ENCODE assay signal across 8 cellular contexts in genomic region chr17:75896360-75897075, GRCh38. TPM values are rescaled to one million over a fixed set of nuclear protein-coding genes. Genes with fewer than 3 reads are reported as not detected.
A peak's percentile ranks its signal among the peaks of the same experiment; 100 is the strongest.
DNase-seq lines count a peak whose midpoint lies in the region; ATAC-seq and TF ChIP-seq lines count a peak whose summit lies in the region.

TSS of gene TRIM65 (minus strand) at chr17:75896951. CDS start at chr17:75896937, 14 bp downstream.

- DNase-seq in GM19240 (ENCODE audit: insufficient read length, low spot score), result peak; percentile 71
- DNase-seq in PC-3, result peak; percentile 91
- DNase-seq in activated T-cell treated with anti-CD3 and anti-CD28 coated beads, Interleukin-2, amount 50 U/mL, for 24 hours, result peak; percentile 93
- peak; percentile 86 for DNase-seq in myocyte (ENCODE audit: low read depth)
- DNase-seq in stimulated activated CD8-positive, alpha-beta memory T cell treated with anti-CD3 and anti-CD28 coated beads, Interleukin-7, amount 100 ng/mL, for 48 hours (ENCODE audit: extremely low read depth in 1 of 2, low read depth in 1 of 2), result peak; percentile 72 to 73

- no peaks in the 10 kb centered on the region for H3K9me3 Mint-ChIP-seq in activated T-cell treated with anti-CD3 and anti-CD28 coated beads, Interleukin-2, amount 50 U/mL, for 24 hours

- H3K4me3 Mint-ChIP-seq in activated T-cell treated with anti-CD3 and anti-CD28 coated beads, Interleukin-2, amount 50 U/mL, for 24 hours, result peak within 1 kb of the TSS; percentile 84

- H3K9me3 ChIP-seq in PC-3 (ENCODE audit: low read length), result no peaks in the 10 kb centered on the region

- H4K20me1 ChIP-seq in PC-3 (ENCODE audit: low read length), result no peaks in the 10 kb centered on the region

- H2AFZ ChIP-seq in PC-3 (ENCODE audit: low read length), result peak within 1 kb of the TSS; percentile 40

- intact Hi-C loops in PC-3 (cut with micrococcal nuclease), result loop anchor here (1.0 to 5.0 kb wide), 3 partner anchors 18 to 114 kb away; partner anchors contain the start of genes TRIM47, UNK and WBP2

- peaks cover 25% of the 10 kb centered on the region for H3K4me1 Mint-ChIP-seq in activated T-cell treated with anti-CD3 and anti-CD28 coated beads, Interleukin-2, amount 50 U/mL, for 24 hours (ENCODE audit: low read depth)

- peaks cover 75% of the 10 kb centered on the region for H3K36me3 Mint-ChIP-seq in activated T-cell treated with anti-CD3 and anti-CD28 coated beads, Interleukin-2, amount 50 U/mL, for 24 hours (ENCODE audit: low read depth)

- peaks cover 30% of the 10 kb centered on the region for H3K79me2 ChIP-seq in PC-3 (ENCODE audit: low read length)

- CTCF ChIA-PET in PC-3 (lab: Charles Lee), result interaction anchor here (0.5 to 1.3 kb wide), 12 partner anchors 9 to 149 kb away, joined by 3 to 8 read pairs (median 4); partner anchors contain the start of genes GALK1, MRPL38 and WBP2

- H3K4me1 ChIP-seq in PC-3 (ENCODE audit: insufficient read depth, low read length), result peaks cover 14% of the 10 kb centered on the region

- peak within 1 kb of the TSS; percentile 83 for H3K4me3 ChIP-seq in PC-3 (ENCODE audit: low read length)

- peak within 1 kb of the TSS; percentile 94 for H3K27ac ChIP-seq in C4-2B
- H3K27ac ChIP-seq in PC-3 (ENCODE audit: low read length), result peak within 1 kb of the TSS; percentile 74

- peak; percentile 52 for ATAC-seq in HG03521 (IDR thresholded peaks at IDR 0.05; ENCODE audit: unreplicated experiment)
- ATAC-seq in PC-3, result peak; percentile 87
- peak; percentile 80 for ATAC-seq in esophagus mucosa

- H3K36me3 ChIP-seq in PC-3 (ENCODE audit: low read depth, low read length), result peaks cover 22% of the 10 kb centered on the region

- POLR2A ChIA-PET in PC-3 (lab: Charles Lee; ENCODE audit: unreplicated experiment), result interaction anchor here (0.5 to 0.8 kb wide), 3 partner anchors 63 to 369 kb away, joined by 3 to 6 read pairs (median 4); partner anchors contain the start of gene UBALD2

- TF ChIP-seq CTCF in C4-2B (conservative IDR thresholded peaks at IDR 0.05) (peak; percentile 65), PC-3 (conservative IDR thresholded peaks at IDR 0.05; ENCODE audit: low read depth, low read length) (peak; percentile 40)

- peaks cover 9% of the 10 kb centered on the region for H3F3A ChIP-seq in PC-3 (ENCODE audit: low read length, unreplicated experiment)

- no peaks in the 10 kb centered on the region for H3K27me3 Mint-ChIP-seq in activated T-cell treated with anti-CD3 and anti-CD28 coated beads, Interleukin-2, amount 50 U/mL, for 24 hours

- H3K27ac Mint-ChIP-seq in activated T-cell treated with anti-CD3 and anti-CD28 coated beads, Interleukin-2, amount 50 U/mL, for 24 hours, result peak within 1 kb of the TSS; percentile 92

- H3K4me2 ChIP-seq in PC-3 (ENCODE audit: low read length), result peak within 1 kb of the TSS; percentile 98

- no TSS peak for BruUV-seq in PC-3 (replicated peaks; lab: Mats Ljungman, UMichigan)

- H3K9me2 ChIP-seq in PC-3 (replicated peaks; ENCODE audit: low read length), result no peaks in the 10 kb centered on the region

- peak within 1 kb of the TSS; percentile 94 for H3K9ac ChIP-seq in PC-3 (ENCODE audit: low read length)

- H3K27me3 ChIP-seq in PC-3 (ENCODE audit: low read length), result no peaks in the 10 kb centered on the region

RNA-seq across cellular contexts. Expression of gene TRIM65, which starts in this region (rescaled TPM):
- total RNA-seq in PC-3 (2014; rRNA removed) (32.3 and 48.9 TPM in 2 replicates), esophagus mucosa (10.6 TPM), myocyte (22.8 and 25.3 TPM in 2 replicates)
- 15.6 TPM for polyA plus RNA-seq in myocyte (2012)

Comparison
In these comparisons a context has a peak if more than half of its experiments do, and no peak if none do; other contexts are left out.
1. Peak in every context shown above with its lines: DNase-seq, ATAC-seq, H3K4me3 ChIP-seq and H3K27ac ChIP-seq.